ENCODE assay signal across 9 cellular contexts in genomic region chr2:164621761-164622105, GRCh38. TPM values are rescaled to one million over a fixed set of nuclear protein-coding genes. Genes with fewer than 3 reads are reported as not detected.
DNase-seq lines count a peak whose midpoint lies in the region; ATAC-seq and TF ChIP-seq lines count a peak whose summit lies in the region.
"Had no signal": no experiment of that assay in that cellular context is flagged by ENCODE, and none has a peak within 500 bp of the region (broad histone marks: within the 10 kb centered on the region; RNA-seq: fewer than 3 reads in every experiment).

No MANE protein-coding gene starts in this region.

- no peaks in the 10 kb centered on the region for H3K36me3 Mint-ChIP-seq in activated B cell treated with CpG ODN at 0.5 μM for 24 hours (ENCODE audit: low read depth)
- H3K36me3 Mint-ChIP-seq in effector memory CD8-positive, alpha-beta T cell (ENCODE audit: insufficient read depth): no peaks in the 10 kb centered on the region

- no peak for TF ChIP-seq EP300 in suprapubic skin (IDR thresholded peaks at IDR 0.05)

- no peak for TF ChIP-seq POLR2A in suprapubic skin (IDR thresholded peaks at IDR 0.05)

- 19% methylated on average over 4 of the region's 14 CpGs for WGBS in suprapubic skin

- CTCF ChIA-PET in activated B cell treated with CpG ODN at 0.5 μM for 24 hours (lab: Charles Lee): no interaction called here

- DNase-seq in NCI-H82 (lab: John Stamatoyannopoulos, UW) (peak; percentile 62), NCI-H82 treated with DMSO at 0.1 percent for 48 hours (lab: John Stamatoyannopoulos, UW; ENCODE audit: unreplicated experiment) (no peak), activated B cell treated with CpG ODN at 0.5 μM for 24 hours (no peak), kidney epithelial cell (ENCODE audit: low read depth) (no peak), suprapubic skin (ENCODE audit: low spot score in 2 of 2) (no peak), cerebellar cortex (ENCODE audit: low spot score) (no peak), NAMALWA (ENCODE audit: low spot score) (no peak)
- no peak for DNase-seq in effector memory CD8-positive, alpha-beta T cell

- no peak overlapping the region for H3K27ac Mint-ChIP-seq in activated B cell treated with CpG ODN at 0.5 μM for 24 hours
- no peak overlapping the region for H3K27ac Mint-ChIP-seq in effector memory CD8-positive, alpha-beta T cell

- H3K36me3 ChIP-seq in kidney epithelial cell (ENCODE audit: control insufficient read depth, insufficient read depth, low read length) (no peaks in the 10 kb centered on the region), suprapubic skin (no peaks in the 10 kb centered on the region)

- peaks cover 6% of the 10 kb centered on the region for H3K4me1 Mint-ChIP-seq in activated B cell treated with CpG ODN at 0.5 μM for 24 hours
- peaks cover 0 to 1% of the 10 kb centered on the region in 2 donors for H3K4me1 Mint-ChIP-seq in effector memory CD8-positive, alpha-beta T cell (ENCODE audit: low read depth in 2 of 2)

- H3K27me3 ChIP-seq in kidney epithelial cell (ENCODE audit: control insufficient read depth, insufficient read depth, low read length): no peaks in the 10 kb centered on the region
- H3K27me3 ChIP-seq in suprapubic skin: peaks cover 10% of the 10 kb centered on the region

- no peaks in the 10 kb centered on the region for H3K9me3 ChIP-seq in suprapubic skin

- intact Hi-C loops in activated B cell treated with CpG ODN at 0.5 μM for 24 hours (cut with micrococcal nuclease): no loop called here

- H3K4me3 ChIP-seq in kidney epithelial cell (ENCODE audit: low read depth, low read length) (peak overlapping the region; percentile 81), suprapubic skin (peak overlapping the region; percentile 74)
- H3K4me3 ChIP-seq: K562 had no signal

- ATAC-seq in activated B cell treated with CpG ODN at 0.5 μM for 24 hours (ENCODE audit: low read depth): no peak
- no peak for ATAC-seq in effector memory CD8-positive, alpha-beta T cell (replicated peaks)
- ATAC-seq: K562 had no signal

- TF ChIP-seq CTCF in activated B cell treated with CpG ODN at 0.5 μM for 24 hours (IDR thresholded peaks at IDR 0.05) (no peak), kidney epithelial cell (IDR thresholded peaks at IDR 0.05; ENCODE audit: insufficient read depth, low read length, poor library complexity, severe bottlenecking) (no peak), suprapubic skin (IDR thresholded peaks at IDR 0.05) (no peak)

- POLR2A ChIA-PET in activated B cell treated with CpG ODN at 0.5 μM for 24 hours (lab: Charles Lee): no interaction called here

- no peaks in the 10 kb centered on the region for H3K9me3 Mint-ChIP-seq in activated B cell treated with CpG ODN at 0.5 μM for 24 hours
- peaks cover 3 to 7% of the 10 kb centered on the region in 2 donors for H3K9me3 Mint-ChIP-seq in effector memory CD8-positive, alpha-beta T cell

- H3K27ac ChIP-seq in suprapubic skin: no peak overlapping the region

- peaks cover 41% of the 10 kb centered on the region for H3K27me3 Mint-ChIP-seq in activated B cell treated with CpG ODN at 0.5 μM for 24 hours
- H3K27me3 Mint-ChIP-seq in effector memory CD8-positive, alpha-beta T cell: no peaks in the 10 kb centered on the region

- peaks cover 17% of the 10 kb centered on the region for H3K4me1 ChIP-seq in suprapubic skin

- H3K4me3 Mint-ChIP-seq in activated B cell treated with CpG ODN at 0.5 μM for 24 hours: peak overlapping the region; percentile 78
- H3K4me3 Mint-ChIP-seq in effector memory CD8-positive, alpha-beta T cell: no peak overlapping the region

RNA-seq across cellular contexts. Expression of gene GRB14, which starts 0.5 kb away (rescaled TPM):
- total RNA-seq in activated B cell treated with CpG ODN at 0.5 μM for 24 hours (0.71 TPM in 1 of 2 replicates, not detected in the other), kidney epithelial cell (6.0 and 9.2 TPM in 2 replicates), suprapubic skin (1 to 10 TPM; 2.2 to 8.4 (median 5.1) TPM)
- total RNA-seq: K562 had no signal
